Comparison of ENCODE assay signal across 9 cellular contexts in genomic region chr2:231960810-231961348, GRCh38. TPM values are rescaled to one million over a fixed set of nuclear protein-coding genes. Genes with fewer than 3 reads are reported as not detected.
DNase-seq lines count a peak whose midpoint lies in the region; ATAC-seq, FAIRE-seq and TF ChIP-seq lines count a peak whose summit lies in the region.
"Had no signal": no experiment of that assay in that cellular context is flagged by ENCODE, and none has a peak within 500 bp of the region (broad histone marks: within the 10 kb centered on the region; RNA-seq: fewer than 3 reads in every experiment).

No MANE protein-coding gene starts in this region.

- H3K4me1 ChIP-seq in A549 (peaks cover 15% of the 10 kb centered on the region; the same call in 2 of the 3 replicates), H9 (ENCODE audit: insufficient read depth, low read length) (peaks cover 5% of the 10 kb centered on the region; the same call in 1 of the 2 replicates), adipocyte (ENCODE audit: control insufficient read depth, insufficient read depth, low read length) (peaks cover 10% of the 10 kb centered on the region), HepG2 (ENCODE audit: insufficient read depth, low read length) (peaks cover 65% of the 10 kb centered on the region), upper lobe of right lung (no peaks in the 10 kb centered on the region)

- peak overlapping the region; percentile 53 for H3K9ac ChIP-seq in H9 (ENCODE audit: extremely low read depth, insufficient read length, low read length)
- peak overlapping the region; percentile 91 for H3K9ac ChIP-seq in adipocyte (ENCODE audit: low read length)
- H3K9ac ChIP-seq in HepG2 (ENCODE audit: insufficient read depth, low read depth, low read length), result peak overlapping the region; percentile 87

- H4K5ac ChIP-seq in H9 (ENCODE audit: insufficient read length, low read depth, low read length), result no peak overlapping the region

- no peak overlapping the region for H3T11ph ChIP-seq in H9 (ENCODE audit: low read length)

- WGBS in A549 (ENCODE audit: missing lambda C conversion rate), result 62% methylated on average over 18 of the region's 18 CpGs
- WGBS in H9 (ENCODE audit: extremely low coverage, insufficient read length, low lambda C conversion rate), result no CpG with 5 or more reads among the region's 18 CpGs
- 66% methylated on average over 18 of the region's 18 CpGs for WGBS in HepG2 (ENCODE audit: low lambda C conversion rate)

- H2AFZ ChIP-seq in H9 (ENCODE audit: low read length) (no peak overlapping the region), HepG2 (ENCODE audit: low read length) (no peak overlapping the region)

- ATAC-seq in A549 (peak; percentile 58 to 59; a peak in 5 of 6 replicates), HepG2 (no peak), upper lobe of right lung (no peak)

- POLR2A ChIA-PET in A549 (lab: Yijun Ruan, JAX) (no interaction called here), HepG2 (lab: Yijun Ruan, JAX) (interaction anchor here (0.7 to 2.6 kb wide), 6 partner anchors 10 to 26 kb away, joined by 3 to 11 read pairs (median 3); no protein-coding TSS in a partner anchor)

- H3K56ac ChIP-seq in H9 (ENCODE audit: insufficient read length, low read depth, low read length), result no peak overlapping the region

- H2BK5ac ChIP-seq in H9 (ENCODE audit: insufficient read length, low read length), result no peak overlapping the region

- no peak overlapping the region for H2AK5ac ChIP-seq in H9 (ENCODE audit: insufficient read length, low read length)

- peaks cover 0 to 4% (median 4%) of the 10 kb centered on the region in 3 experiments; a peak in 3 of 7 replicates for H3K36me3 Mint-ChIP-seq in H9 (ENCODE audit: insufficient read depth in 1 of 3, low read depth in 3 of 3)

- BruUV-seq in HepG2 (replicated peaks; lab: Mats Ljungman, UMichigan), result TSS peak; percentile 94

- TF ChIP-seq EP300 in A549 (IDR thresholded peaks at IDR 0.05) (no peak), HepG2 (IDR thresholded peaks at IDR 0.05; ENCODE audit: low read depth in 2 of 2, low read length in 2 of 2) (no peak), HepG2 (CRISPR knock-in tag; IDR thresholded peaks at IDR 0.05; ENCODE audit: borderline replicate concordance) (no peak)

- peak overlapping the region; percentile 87 for H3K4me3 ChIP-seq in A549
- peak overlapping the region; percentile 100 for H3K4me3 ChIP-seq in adipocyte (ENCODE audit: low read length)
- H3K4me3 ChIP-seq in HepG2 (replicated peaks in 1 of 3; ENCODE audit: insufficient read depth in 1 of 3, low read depth in 2 of 3, low read length in 3 of 3), result peak overlapping the region; percentile 88 to 97 (median 93)
- H3K4me3 ChIP-seq in upper lobe of right lung, result peak overlapping the region; percentile 75

- H3K27ac ChIP-seq in A549 (peak overlapping the region; percentile 97 to 99), H9 (ENCODE audit: insufficient read length, low read depth, low read length) (no peak overlapping the region), HepG2 (ENCODE audit: extremely low read length, insufficient read depth, low read length) (peak overlapping the region; percentile 77), upper lobe of right lung (peak overlapping the region; percentile 94)

- H3K79me2 ChIP-seq in H9 (ENCODE audit: insufficient read depth, low read length), result 0 out of 2 replicates have a peak, but pooled peaks cover 4% of the 10 kb centered on the region
- H3K79me2 ChIP-seq in HepG2 (ENCODE audit: insufficient read depth, low read length), result peaks cover 39% of the 10 kb centered on the region

- no peak overlapping the region for H2BK120ac ChIP-seq in H9 (ENCODE audit: low read depth, low read length, poor library complexity, severe bottlenecking)

- H4K8ac ChIP-seq in H9 (replicated peaks; ENCODE audit: insufficient read length, low read depth, low read length), result no peak overlapping the region

- H3K36me3 ChIP-seq in adipocyte (ENCODE audit: control insufficient read depth, insufficient read depth, low read length, severe bottlenecking), result no peaks in the 10 kb centered on the region
- no peaks in the 10 kb centered on the region for H3K36me3 ChIP-seq in HepG2 (replicated peaks in 1 of 2; ENCODE audit: control insufficient read depth in 1 of 2, insufficient read depth in 2 of 2, low read length in 2 of 2)
- no peaks in the 10 kb centered on the region for H3K36me3 ChIP-seq in upper lobe of right lung

- H4K91ac ChIP-seq in H9 (ENCODE audit: insufficient read length, low read depth, low read length), result no peak overlapping the region

- no peak for TF ChIP-seq CTCF in A549 (IDR thresholded peaks at IDR 0.05)
- no peak for TF ChIP-seq CTCF in H9 (conservative IDR thresholded peaks at IDR 0.05)
- no peak for TF ChIP-seq CTCF in HepG2 (CRISPR knock-in tag; IDR thresholded peaks at IDR 0.05)
- no peak for TF ChIP-seq CTCF in upper lobe of right lung (IDR thresholded peaks at IDR 0.05)

- H3K18ac ChIP-seq in H9 (ENCODE audit: insufficient read length, low read depth, low read length), result no peak overlapping the region

- 0 out of 5 replicates have a peak, but pooled peaks cover 0 to 3% of the 10 kb centered on the region in 2 experiments for H3K9me3 Mint-ChIP-seq in H9

- H2BK12ac ChIP-seq in H9 (ENCODE audit: insufficient read length, low read depth, low read length), result no peak overlapping the region

- H3K4me2 ChIP-seq in A549 (peak overlapping the region; percentile 97), H9 (ENCODE audit: insufficient read depth, insufficient read length, low read length) (peak overlapping the region; percentile 76), HepG2 (ENCODE audit: low read depth, low read length) (peak overlapping the region; percentile 90)

- peak overlapping the region; percentile 80 to 89 for H3K4me3 Mint-ChIP-seq in H9

- in situ Hi-C loops in HepG2 (cut with HindIII; ENCODE audit: extremely low pct_ligation_motif_present, low pct_unique_long_range_greater_than_20kb), result no loop called here

- 0 out of 2 replicates have a peak overlapping the region, but pooled peaks have one; percentile 13 for H2BK15ac ChIP-seq in H9 (ENCODE audit: low read depth, low read length)

- H3K27ac Mint-ChIP-seq in H9, result peak overlapping the region; percentile 31 to 50 (median 32); a peak in 5 of 7 replicates

- peaks cover 3% of the 10 kb centered on the region for H3K79me1 ChIP-seq in H9 (ENCODE audit: insufficient read depth, low read depth, low read length, poor library complexity, severe bottlenecking)

- H3K27me3 ChIP-seq in H9 (ENCODE audit: insufficient read depth, low read length) (no peaks in the 10 kb centered on the region), adipocyte (replicated peaks; ENCODE audit: control insufficient read depth, insufficient read depth, low read length) (no peaks in the 10 kb centered on the region), HepG2 (ENCODE audit: control insufficient read depth in 1 of 2, insufficient read depth in 2 of 2, low read length in 2 of 2) (no peaks in the 10 kb centered on the region), upper lobe of right lung (peaks cover 4% of the 10 kb centered on the region)

- H3K23me2 ChIP-seq in H9 (ENCODE audit: insufficient read length, low read depth, low read length, poor library complexity, severe bottlenecking), result peaks cover 5% of the 10 kb centered on the region

- H3K9me3 ChIP-seq in A549 (no peaks in the 10 kb centered on the region), H9 (ENCODE audit: control insufficient read depth, low read depth, low read length) (no peaks in the 10 kb centered on the region), adipocyte (ENCODE audit: control insufficient read depth, low read length) (no peaks in the 10 kb centered on the region), HepG2 (ENCODE audit: low read length) (no peaks in the 10 kb centered on the region), upper lobe of right lung (no peaks in the 10 kb centered on the region)

- DNase-seq in A549 (ENCODE audit: low read depth in 1 of 2, low spot score in 1 of 2), result peak in 1 of 2 experiments; percentile 53
- DNase-seq in H9, result no peak
- DNase-seq in adipocyte (ENCODE audit: low read depth), result no peak
- DNase-seq in HepG2 (ENCODE audit: low spot score), result no peak
- DNase-seq in upper lobe of right lung, result no peak
- DNase-seq in MV-4-11 (lab: John Stamatoyannopoulos, UW), result no peak
- DNase-seq in posterior cingulate gyrus, result no peak
- no peak for DNase-seq in mucosa of gallbladder (ENCODE audit: low spot score)

- no peak overlapping the region for H2BK20ac ChIP-seq in H9 (ENCODE audit: low read depth, low read length, poor library complexity, severe bottlenecking)

- CTCF ChIA-PET in A549 (lab: Yijun Ruan, JAX), result interaction anchor here (1.0 to 1.5 kb wide), 2 partner anchors 13 to 25 kb away, joined by 3 read pairs; no protein-coding TSS in a partner anchor
- CTCF ChIA-PET in HepG2 (lab: Yijun Ruan, JAX; ENCODE audit: low intra/inter-chr PET ratio, low total read pairs), result no interaction called here

- peak overlapping the region; percentile 62; the same call in 1 of the 2 replicates for H3K14ac ChIP-seq in H9 (ENCODE audit: insufficient read depth, low read length)

- H3K4ac ChIP-seq in H9 (ENCODE audit: low read depth, low read length), result no peak overlapping the region

- H3K27me3 Mint-ChIP-seq in H9 (ENCODE audit: low read depth), result peaks cover 13% of the 10 kb centered on the region

- H4K20me1 ChIP-seq in H9 (ENCODE audit: control insufficient read depth, insufficient read depth, insufficient read length) (no peaks in the 10 kb centered on the region), HepG2 (ENCODE audit: insufficient read depth, low read length) (0 out of 2 replicates have a peak, but pooled peaks cover 4% of the 10 kb centered on the region)

- intact Hi-C loops in HepG2 (cut with micrococcal nuclease; ENCODE audit: unreplicated experiment) (loop anchor here (5.0 kb wide), 1 partner anchor 34 kb away; the partner anchor contains the start of gene NPPC), upper lobe of right lung (cut with DNase I) (no loop called here), posterior cingulate gyrus (cut with DNase I) (no loop called here)

- H3K4me1 Mint-ChIP-seq in H9, result peaks cover 5 to 8% of the 10 kb centered on the region in 2 experiments

- no peak overlapping the region for H3K23ac ChIP-seq in H9 (ENCODE audit: insufficient read length, low read depth, low read length)

- FAIRE-seq in A549 (lab: Jason Lieb, UNC) (no peak), HepG2 (lab: Jason Lieb, UNC) (no peak)
- FAIRE-seq: islet of Langerhans had no signal

- TF ChIP-seq POLR2A in A549 (IDR thresholded peaks at IDR 0.05; ENCODE audit: low read length) (no peak), HepG2 (IDR thresholded peaks at IDR 0.05; ENCODE audit: insufficient read depth in 1 of 2, low read depth in 2 of 2, low read length in 2 of 2) (no peak)

- TF ChIP-seq RAD21 in A549 (conservative IDR thresholded peaks at IDR 0.05 in 1 of 2, IDR thresholded peaks at IDR 0.05 in 1 of 2) (no peak), HepG2 (CRISPR knock-in tag; IDR thresholded peaks at IDR 0.05) (no peak)

RNA-seq across cellular contexts. Expression of gene DIS3L2, which starts 0.6 kb away (rescaled TPM):
- polyA plus RNA-seq in A549 (2011; rRNA removed) (15.4 and 16.7 TPM in 2 replicates), A549 (2017; fragmentation: RNase III; extraction: RNeasy Plus Mini Kit Qiagen cat#74134 plus additional on column Dnase treatment) (14.9 to 15.7 TPM (median 15.6 TPM) in 3 replicates), HepG2 (2011; rRNA removed) (7.0 and 9.6 TPM in 2 replicates)
- polyA plus RNA-seq in A549 (2012; cell fraction: cytosol; rRNA removed), result 15.9 and 20.9 TPM in 2 replicates
- 61.4 and 73.3 TPM in 2 replicates for polyA plus RNA-seq in A549 (2012; cell fraction: nucleus; rRNA removed)
- polyA minus RNA-seq in A549 (2011; rRNA and poly(A)+ RNA removed), result 19.5 and 23.2 TPM in 2 replicates
- total RNA-seq in H9 (2021) (28.1 and 28.2 TPM in 2 replicates), HepG2 (2016; rRNA removed; fragmentation: Illumina TruSeq; extraction: Trizol) (20.3 and 23.9 TPM in 2 replicates), upper lobe of right lung (35.8 TPM), mucosa of gallbladder (36.3 TPM)
- 27.2 and 32.6 TPM in 2 replicates for total RNA-seq in HepG2 (2016; cell fraction: cytosol; rRNA removed; fragmentation: Illumina TruSeq; extraction: Trizol; ENCODE audit: low read depth)
- 16.0 and 21.5 TPM in 2 replicates for total RNA-seq in HepG2 (2016; cell fraction: insoluble cytoplasmic fraction; rRNA removed; fragmentation: Illumina TruSeq; extraction: Trizol)
- 10.1 and 13.9 TPM in 2 replicates for total RNA-seq in HepG2 (2016; cell fraction: membrane; rRNA removed; fragmentation: Illumina TruSeq; extraction: Trizol)
- 38.8 and 40.6 TPM in 2 replicates for total RNA-seq in HepG2 (2016; cell fraction: nucleus; rRNA removed; fragmentation: Illumina TruSeq; extraction: Trizol)
- 5.5 and 7.5 TPM in 2 replicates for polyA plus RNA-seq in HepG2 (2011; cell fraction: cytosol; rRNA removed)
- 45.1 and 57.6 TPM in 2 replicates for polyA plus RNA-seq in HepG2 (2011; cell fraction: nucleus; rRNA removed)
- 10.7 and 11.8 TPM in 2 replicates for polyA plus RNA-seq in HepG2 (2012)
- polyA plus RNA-seq in HepG2 (2016; cell fraction: cytosol; fragmentation: Illumina TruSeq; extraction: Trizol; ENCODE audit: low read depth), result 3.1 and 3.3 TPM in 2 replicates
- polyA plus RNA-seq in HepG2 (2016; cell fraction: insoluble cytoplasmic fraction; fragmentation: Illumina TruSeq; extraction: Trizol; ENCODE audit: low read depth), result 14.0 and 14.3 TPM in 2 replicates
- polyA plus RNA-seq in HepG2 (2016; cell fraction: membrane; fragmentation: Illumina TruSeq; extraction: Trizol; ENCODE audit: low read depth), result 4.9 and 5.5 TPM in 2 replicates
- 35.3 and 36.0 TPM in 2 replicates for polyA plus RNA-seq in HepG2 (2016; cell fraction: nucleus; fragmentation: Illumina TruSeq; extraction: Trizol; ENCODE audit: insufficient read depth, low read depth)
- 12.0 and 17.6 TPM in 2 replicates for polyA minus RNA-seq in HepG2 (2011; rRNA and poly(A)+ RNA removed; ENCODE audit: low replicate concordance)
- polyA minus RNA-seq in HepG2 (2011; cell fraction: cytosol; rRNA and poly(A)+ RNA removed), result 5.4 and 5.9 TPM in 2 replicates
- polyA minus RNA-seq in HepG2 (2011; cell fraction: nucleus; rRNA and poly(A)+ RNA removed), result 53.8 and 56.6 TPM in 2 replicates

RNA-seq across cellular contexts. Expression of gene NPPC, which starts 34.7 kb away (rescaled TPM):
- polyA plus RNA-seq in A549 (2011; rRNA removed), result not detected in 2 replicates
- 0.19 TPM in 2 replicates for polyA plus RNA-seq in A549 (2012; cell fraction: cytosol; rRNA removed)
- 0.07 TPM in 1 of 2 replicates, not detected in the other for polyA plus RNA-seq in A549 (2012; cell fraction: nucleus; rRNA removed)
- polyA plus RNA-seq in A549 (2017; fragmentation: RNase III; extraction: RNeasy Plus Mini Kit Qiagen cat#74134 plus additional on column Dnase treatment), result 0.12 TPM in 1 of 3 replicates, not detected in the others
- polyA minus RNA-seq in A549 (2011; rRNA and poly(A)+ RNA removed), result not detected in 2 replicates
- total RNA-seq in H9 (2021), result 1.1 and 1.2 TPM in 2 replicates
- total RNA-seq in HepG2 (2016; rRNA removed; fragmentation: Illumina TruSeq; extraction: Trizol), result 0.11 TPM in 1 of 2 replicates, not detected in the other
- total RNA-seq in HepG2 (2016; cell fraction: cytosol; rRNA removed; fragmentation: Illumina TruSeq; extraction: Trizol; ENCODE audit: low read depth), result not detected in 2 replicates
- 0.15 TPM in 1 of 2 replicates, not detected in the other for total RNA-seq in HepG2 (2016; cell fraction: insoluble cytoplasmic fraction; rRNA removed; fragmentation: Illumina TruSeq; extraction: Trizol)
- not detected in 2 replicates for total RNA-seq in HepG2 (2016; cell fraction: membrane; rRNA removed; fragmentation: Illumina TruSeq; extraction: Trizol)
- not detected in 2 replicates for total RNA-seq in HepG2 (2016; cell fraction: nucleus; rRNA removed; fragmentation: Illumina TruSeq; extraction: Trizol)
- not detected in 2 replicates for polyA plus RNA-seq in HepG2 (2011; rRNA removed)
- 0.17 TPM in 1 of 2 replicates, not detected in the other for polyA plus RNA-seq in HepG2 (2011; cell fraction: cytosol; rRNA removed)
- not detected in 2 replicates for polyA plus RNA-seq in HepG2 (2011; cell fraction: nucleus; rRNA removed)
- polyA plus RNA-seq in HepG2 (2012), result 0.17 TPM in 1 of 2 replicates, not detected in the other
- polyA plus RNA-seq in HepG2 (2016; cell fraction: cytosol; fragmentation: Illumina TruSeq; extraction: Trizol; ENCODE audit: low read depth), result not detected in 2 replicates
- not detected in 2 replicates for polyA plus RNA-seq in HepG2 (2016; cell fraction: insoluble cytoplasmic fraction; fragmentation: Illumina TruSeq; extraction: Trizol; ENCODE audit: low read depth)
- polyA plus RNA-seq in HepG2 (2016; cell fraction: membrane; fragmentation: Illumina TruSeq; extraction: Trizol; ENCODE audit: low read depth), result not detected in 2 replicates
- not detected in 2 replicates for polyA plus RNA-seq in HepG2 (2016; cell fraction: nucleus; fragmentation: Illumina TruSeq; extraction: Trizol; ENCODE audit: insufficient read depth, low read depth)
- polyA minus RNA-seq in HepG2 (2011; rRNA and poly(A)+ RNA removed; ENCODE audit: low replicate concordance), result 0.14 TPM in 1 of 2 replicates, not detected in the other
- polyA minus RNA-seq in HepG2 (2011; cell fraction: cytosol; rRNA and poly(A)+ RNA removed), result not detected in 2 replicates
- polyA minus RNA-seq in HepG2 (2011; cell fraction: nucleus; rRNA and poly(A)+ RNA removed), result not detected in 2 replicates
- not detected for total RNA-seq in upper lobe of right lung
- not detected for total RNA-seq in mucosa of gallbladder

Comparison
In these comparisons a context has a peak if more than half of its experiments do, and no peak if none do; other contexts are left out.
1. ATAC-seq: peak in A549 (2 of 2); none in HepG2 (single experiment) and upper lobe of right lung (single experiment).
2. Of the 38 proteins assayed by ChIP-seq in both HepG2 and A549: peak only in HepG2: EHMT2; only in A549: NPAS2, RNF2 and TP53; in both: MAX; in neither: 33.
3. Peak in every context shown above with its lines, with median percentiles within 50 percentile points of each other: H3K4me2 ChIP-seq, H3K4me3 ChIP-seq and H3K9ac ChIP-seq.